ENCODE assay signal across 8 cellular contexts in the genomic region with DNA sequence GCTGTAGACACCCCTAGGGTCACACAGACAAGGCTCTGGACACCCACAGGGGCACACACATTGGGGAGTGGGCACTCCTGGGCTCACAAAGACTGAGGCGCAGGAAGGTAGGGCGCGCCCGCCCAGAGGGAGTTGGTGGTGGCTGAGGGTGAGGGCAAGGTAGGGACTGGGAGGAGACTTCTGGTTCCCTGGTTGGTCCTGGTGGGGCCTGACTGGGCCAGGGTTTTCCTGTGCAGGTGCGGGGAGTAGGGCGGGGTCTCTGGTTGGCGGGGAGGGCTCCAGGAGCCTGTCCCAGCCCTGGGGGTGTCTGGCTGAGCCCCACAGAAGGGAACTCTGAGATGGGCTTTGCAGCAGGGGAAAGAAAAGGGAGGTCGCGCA. TPM values are rescaled to one million over a fixed set of nuclear protein-coding genes. Genes with fewer than 3 reads are reported as not detected.
DNase-seq lines count a peak whose midpoint lies in the region; ATAC-seq lines count a peak whose summit lies in the region.

No MANE protein-coding gene starts in this region.

- H3K36me3 ChIP-seq in HUES48 (ENCODE audit: control insufficient read depth, insufficient read depth, low read length) = no peaks in the 10 kb centered on the region
- no peaks in the 10 kb centered on the region for H3K36me3 ChIP-seq in iPS-18a (ENCODE audit: control insufficient read depth, low read depth, low read length)

- DNase-seq in activated effector memory CD4-positive, alpha-beta T cell treated with anti-CD3 and anti-CD28 coated beads, Interleukin-2, amount 50 U/mL, for 16 hours = peak; percentile 64
- DNase-seq in activated effector memory CD4-positive, alpha-beta T cell treated with Interleukin-2 at 50 U/mL for 16 hours = no peak
- peak; percentile 17 for DNase-seq in stimulated activated naive CD8-positive, alpha-beta T cell treated with anti-CD3 and anti-CD28 coated beads, Interleukin-15, Interleukin-2, amounts not matched to agents 100 U/mL and 50 U/mL, for 24 hours
- no peak for DNase-seq in SW 1271 (lab: John Stamatoyannopoulos, UW)
- DNase-seq in stimulated activated naive CD4-positive, alpha-beta T cell treated with Interleukin-2 at 50 U/mL for 16 hours (lab: John Stamatoyannopoulos, UW) = no peak

- H3K9ac ChIP-seq in HUES48 (ENCODE audit: low read depth, low read length) (peak overlapping the region; percentile 74), iPS-18a (ENCODE audit: low read length) (peak overlapping the region; percentile 48)

- no peaks in the 10 kb centered on the region for H3K4me1 ChIP-seq in HUES48 (ENCODE audit: control insufficient read depth, insufficient read depth, low read length)
- H3K4me1 ChIP-seq in iPS-18a (ENCODE audit: control insufficient read depth, low read depth, low read length) = no peaks in the 10 kb centered on the region

- H3K4me3 ChIP-seq in HUES48 (ENCODE audit: low read depth, low read length) (peak overlapping the region; percentile 86), iPS-18a (ENCODE audit: low read length) (peak overlapping the region; percentile 74)

- H3K9me3 ChIP-seq in HUES48 (ENCODE audit: control insufficient read depth, insufficient read depth, low read length) (peaks cover 19% of the 10 kb centered on the region), iPS-18a (ENCODE audit: control insufficient read depth, low read depth, low read length) (peaks cover 9% of the 10 kb centered on the region)

- H3K27ac ChIP-seq in HUES48 (ENCODE audit: low read depth, low read length) = peak overlapping the region; percentile 69
- H3K27ac ChIP-seq in adipose tissue (ENCODE audit: low read depth, low read length) = peak overlapping the region; percentile 75
- peak overlapping the region; percentile 16 for H3K27ac ChIP-seq in iPS-18a (ENCODE audit: low read length)

- peak; percentile 24 for ATAC-seq in stimulated activated naive CD8-positive, alpha-beta T cell treated with anti-CD3 and anti-CD28 coated beads, Interleukin-15, Interleukin-2, amounts not matched to agents 100 U/mL and 50 U/mL, for 24 hours

- H3K27me3 ChIP-seq in HUES48 (ENCODE audit: control insufficient read depth, insufficient read depth, low read length) (no peaks in the 10 kb centered on the region), iPS-18a (ENCODE audit: control insufficient read depth, insufficient read depth, low read length) (no peaks in the 10 kb centered on the region)

- 2 to 30% (median 6%) methylated on average over 8 to 9 of the region's 9 CpGs for WGBS in adipose tissue, 3 donors

RNA-seq across cellular contexts. Expression of gene WAS, which starts 6.7 kb away (rescaled TPM):
- 10 to 100 TPM in 1 of 3 donors, 1 to 10 TPM in 2; 1.6 to 11.7 (median 9.6) TPM for polyA plus RNA-seq in adipose tissue

RNA-seq across cellular contexts. Expression of gene SUV39H1, which starts 19.7 kb away (rescaled TPM):
- 1 to 10 TPM; 2.8 to 5.7 (median 2.9) TPM for polyA plus RNA-seq in adipose tissue

Comparison
In these comparisons a context has a peak if more than half of its experiments do, and no peak if none do; other contexts are left out.
1. DNase-seq: peak in activated effector memory CD4-positive, alpha-beta T cell treated with anti-CD3 and anti-CD28 coated beads, Interleukin-2, amount 50 U/mL, for 16 hours (single experiment) and stimulated activated naive CD8-positive, alpha-beta T cell treated with anti-CD3 and anti-CD28 coated beads, Interleukin-15, Interleukin-2, amounts not matched to agents 100 U/mL and 50 U/mL, for 24 hours (single experiment); none in activated effector memory CD4-positive, alpha-beta T cell treated with Interleukin-2 at 50 U/mL for 16 hours (single experiment), SW 1271 (0 of 2) and stimulated activated naive CD4-positive, alpha-beta T cell treated with Interleukin-2 at 50 U/mL for 16 hours (single experiment).
2. H3K27ac ChIP-seq: peak in every context shown above with its lines; median percentile 75 in adipose tissue; 69 in HUES48; 16 in iPS-18a.